ENCODE assay signal across 10 cellular contexts in the genomic region with DNA sequence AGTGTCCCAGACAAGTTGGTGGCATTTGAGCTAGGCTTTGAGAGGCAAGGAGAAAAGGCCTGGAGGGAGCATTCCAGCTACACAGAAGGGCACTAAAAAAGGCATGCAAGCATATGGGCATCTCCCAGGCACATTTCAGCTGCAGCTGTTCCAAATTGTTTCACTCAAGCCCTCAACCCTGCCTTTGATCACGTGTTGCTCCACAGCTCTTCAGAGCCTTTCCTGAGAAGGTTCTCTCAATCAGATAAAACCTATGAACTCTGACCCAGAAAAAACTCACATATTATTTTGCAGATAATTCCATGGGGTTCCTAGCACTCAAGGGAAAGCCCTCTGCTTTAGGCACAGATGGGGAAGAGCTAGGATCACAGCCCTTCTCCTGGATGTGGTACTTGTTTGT. TPM values are rescaled to one million over a fixed set of nuclear protein-coding genes. Genes with fewer than 3 reads are reported as not detected.
A peak's percentile ranks its signal among the peaks of the same experiment; 100 is the strongest.
DNase-seq lines count a peak whose midpoint lies in the region; ATAC-seq, FAIRE-seq and TF ChIP-seq lines count a peak whose summit lies in the region.
"Had no signal": no experiment of that assay in that cellular context is flagged by ENCODE, and none has a peak within 500 bp of the region (broad histone marks: within the 10 kb centered on the region; RNA-seq: fewer than 3 reads in every experiment).

No MANE protein-coding gene starts in this region.

- no peaks in the 10 kb centered on the region for H4K20me1 ChIP-seq in DND-41 (ENCODE audit: insufficient read depth, low read length)

- FAIRE-seq in GM12891 (lab: Jason Lieb, UNC): no peak

- peaks cover 7% of the 10 kb centered on the region for H3K36me3 Mint-ChIP-seq in CD8-positive, alpha-beta T cell
- H3K36me3 Mint-ChIP-seq in immature natural killer cell: no peaks in the 10 kb centered on the region

- H3K36me3 ChIP-seq in CD8-positive, alpha-beta T cell (ENCODE audit: insufficient read depth, low read length): no peaks in the 10 kb centered on the region
- H3K36me3 ChIP-seq in DND-41 (ENCODE audit: insufficient read depth, low read length) (no peaks in the 10 kb centered on the region), SK-N-MC (ENCODE audit: insufficient read depth, low read length) (peaks cover 43% of the 10 kb centered on the region), ovary (no peaks in the 10 kb centered on the region)

- H3K79me2 ChIP-seq in DND-41 (ENCODE audit: insufficient read depth, low read length): no peaks in the 10 kb centered on the region

- H3K4me3 ChIP-seq in CD8-positive, alpha-beta T cell (ENCODE audit: low read depth, low read length): no peak overlapping the region
- no peak overlapping the region for H3K4me3 ChIP-seq in DND-41 (ENCODE audit: low read depth in 1 of 2, low read length in 2 of 2)
- H3K4me3 ChIP-seq in SK-N-MC: no peak overlapping the region
- no peak overlapping the region for H3K4me3 ChIP-seq in ovary
- H3K4me3 ChIP-seq: heart left ventricle had no signal

- no peaks in the 10 kb centered on the region for H3K27me3 Mint-ChIP-seq in CD8-positive, alpha-beta T cell (ENCODE audit: low read depth)
- peaks cover 0 to 2% (median 2%) of the 10 kb centered on the region in 3 donors for H3K27me3 Mint-ChIP-seq in immature natural killer cell (ENCODE audit: low read depth in 3 of 3)

- CTCF ChIA-PET in CD8-positive, alpha-beta T cell (lab: Charles Lee): interaction anchor here (0.7 to 2.2 kb wide), 6 partner anchors 16 to 63 kb away, joined by 3 to 9 read pairs (median 4); partner anchors contain the start of gene HSPA8

- no peak for TF ChIP-seq EP300 in ovary (IDR thresholded peaks at IDR 0.05)

- POLR2A ChIA-PET in CD8-positive, alpha-beta T cell (lab: Charles Lee): interaction anchor here (1.0 to 6.8 kb wide), 6 partner anchors 8 to 235 kb away, joined by 4 to 65 read pairs (median 6); partner anchors contain the start of gene HSPA8

- no peaks in the 10 kb centered on the region for H3K9me3 Mint-ChIP-seq in CD8-positive, alpha-beta T cell
- H3K9me3 Mint-ChIP-seq in immature natural killer cell: no peaks in the 10 kb centered on the region
- H3K9me3 Mint-ChIP-seq: WTC11 had no signal

- DNase-seq in CD8-positive, alpha-beta T cell: no peak
- peak; percentile 41 for DNase-seq in DND-41
- DNase-seq in SK-N-MC (ENCODE audit: low read depth, low spot score): no peak
- no peak for DNase-seq in immature natural killer cell
- DNase-seq in NCI-H2196 (lab: John Stamatoyannopoulos, UW; ENCODE audit: unreplicated experiment): no peak
- no peak for DNase-seq in ovary
- no peak for DNase-seq in GM12891 (ENCODE audit: insufficient read length, low spot score)
- DNase-seq: activated effector memory CD4-positive, alpha-beta T cell treated with Interleukin-2 at 50 U/mL for 16 hours; heart left ventricle had no signal

- H3K4me1 Mint-ChIP-seq in CD8-positive, alpha-beta T cell (ENCODE audit: low read depth): peaks cover 50% of the 10 kb centered on the region
- peaks cover 40 to 43% of the 10 kb centered on the region in 2 donors for H3K4me1 Mint-ChIP-seq in immature natural killer cell
- H3K4me1 Mint-ChIP-seq: WTC11 had no signal

- peak overlapping the region; percentile 91 for H3K27ac Mint-ChIP-seq in CD8-positive, alpha-beta T cell
- peak overlapping the region; percentile 75 to 94 (median 90) for H3K27ac Mint-ChIP-seq in immature natural killer cell
- H3K27ac Mint-ChIP-seq: WTC11 had no signal

- H3K9ac ChIP-seq in DND-41 (ENCODE audit: low read depth, low read length): no peak overlapping the region
- H3K9ac ChIP-seq in SK-N-MC (ENCODE audit: insufficient read length): no peak overlapping the region

- TF ChIP-seq POLR2A in ovary (IDR thresholded peaks at IDR 0.05) (no peak), GM12891 (IDR thresholded peaks at IDR 0.05; ENCODE audit: low read depth, low read length) (no peak)

- H3K4me3 Mint-ChIP-seq in CD8-positive, alpha-beta T cell: peak overlapping the region; percentile 37
- peak overlapping the region in 4 of 5 donors; percentile 17 to 60 (median 40) for H3K4me3 Mint-ChIP-seq in immature natural killer cell
- H3K4me3 Mint-ChIP-seq: WTC11 had no signal

- WGBS in ovary, 3 donors: 92 to 95% (median 94%) methylated on average over 1 of the region's 1 CpG

- TF ChIP-seq CTCF in CD8-positive, alpha-beta T cell (IDR thresholded peaks at IDR 0.05): no peak
- TF ChIP-seq CTCF in DND-41 (IDR thresholded peaks at IDR 0.05; ENCODE audit: borderline replicate concordance, extremely low read depth, low read length, poor library complexity, severe bottlenecking): no peak
- TF ChIP-seq CTCF in ovary (IDR thresholded peaks at IDR 0.05): no peak

- no peak overlapping the region for H2AFZ ChIP-seq in DND-41 (ENCODE audit: low read depth, low read length)

- no peak overlapping the region for H3K4me2 ChIP-seq in DND-41 (ENCODE audit: insufficient read depth, low read length)

- H3K9me3 ChIP-seq in CD8-positive, alpha-beta T cell (ENCODE audit: low read length): no peaks in the 10 kb centered on the region
- H3K9me3 ChIP-seq in DND-41 (ENCODE audit: insufficient read depth, low read length, severe bottlenecking): no peaks in the 10 kb centered on the region
- no peaks in the 10 kb centered on the region for H3K9me3 ChIP-seq in SK-N-MC (ENCODE audit: low read depth, low read length)
- no peaks in the 10 kb centered on the region for H3K9me3 ChIP-seq in ovary

- intact Hi-C loops in CD8-positive, alpha-beta T cell (cut with DNase I, micrococcal nuclease): loop anchor here (2.0 to 5.0 kb wide), 2 partner anchors 16 to 34 kb away; no protein-coding TSS in a partner anchor
- intact Hi-C loops in ovary (cut with DNase I): no loop called here

- H3K27ac ChIP-seq in CD8-positive, alpha-beta T cell (ENCODE audit: low read depth, low read length): no peak overlapping the region
- H3K27ac ChIP-seq in DND-41 (ENCODE audit: low read length) (no peak overlapping the region), SK-N-MC (0 out of 2 replicates have a peak overlapping the region, but pooled peaks have one; percentile 19), ovary (no peak overlapping the region)

- no peaks in the 10 kb centered on the region for H3K27me3 ChIP-seq in CD8-positive, alpha-beta T cell (ENCODE audit: insufficient read depth, low read length)
- H3K27me3 ChIP-seq in DND-41 (ENCODE audit: insufficient read depth, low read length, poor library complexity) (no peaks in the 10 kb centered on the region), ovary (no peaks in the 10 kb centered on the region)
- H3K27me3 ChIP-seq: heart left ventricle had no signal

- no peak for ATAC-seq in CD8-positive, alpha-beta T cell
- peak; percentile 79 for ATAC-seq in DND-41 (ENCODE audit: insufficient read depth, low read depth)
- ATAC-seq: heart left ventricle, WTC11 had no signal

- peaks cover 33% of the 10 kb centered on the region for H3K4me1 ChIP-seq in CD8-positive, alpha-beta T cell (ENCODE audit: insufficient read depth, low read length)
- H3K4me1 ChIP-seq in DND-41 (ENCODE audit: insufficient read depth, low read length) (peaks cover 21% of the 10 kb centered on the region), ovary (ENCODE audit: insufficient read depth) (peaks cover 5% of the 10 kb centered on the region)

TF ChIP-seq in GM12891, 5 proteins besides CTCF, POLR2A, EP300 and RAD21:
- TF ChIP-seq POLR2AphosphoS5 (IDR thresholded peaks at IDR 0.05; ENCODE audit: low read depth, low read length) (no peak), TAF1 (IDR thresholded peaks at IDR 0.05; ENCODE audit: low read depth, low read length) (no peak), SPI1 (IDR thresholded peaks at IDR 0.05; ENCODE audit: low read depth, low read length) (no peak), PAX5 (IDR thresholded peaks at IDR 0.05; ENCODE audit: insufficient read depth, low read length, severe bottlenecking) (no peak), POU2F2 (IDR thresholded peaks at IDR 0.05; ENCODE audit: low read depth, low read length) (no peak)

RNA-seq across cellular contexts. Expression of gene HSPA8, which starts 24.4 kb away (rescaled TPM):
- total RNA-seq in CD8-positive, alpha-beta T cell: 100 to 1,000 TPM; 748 to 798 TPM
- 1,000 to 10,000 TPM in 1 of 3 donors, 100 to 1,000 TPM in 2; 797 to 1,150 (median 908) TPM for polyA plus RNA-seq in immature natural killer cell
- total RNA-seq in ovary: 100 to 1,000 TPM; 383 to 888 (median 747) TPM
- polyA plus RNA-seq in ovary: 1,000 to 10,000 TPM in 1 of 2 donors, 100 to 1,000 TPM in 1; 289 to 1,795 TPM
- 1,692 TPM for polyA plus RNA-seq in GM12891 (2012; ENCODE audit: low read depth, missing spikeins)

Comparison
In these comparisons a context has a peak if more than half of its experiments do, and no peak if none do; other contexts are left out.
1. intact Hi-C loops: an anchor here in CD8-positive, alpha-beta T cell (2.0 to 5.0 kb wide); none called in ovary.